In genomic region chr10:80599424-80599847, GRCh38 we compare ENCODE assay signal across 8 cellular contexts.
DNase-seq lines count a peak whose midpoint lies in the region; ATAC-seq and TF ChIP-seq lines count a peak whose summit lies in the region.

No MANE protein-coding gene starts in this region.

- no peaks in the 10 kb centered on the region for H4K20me1 ChIP-seq in BLaER1

- TF ChIP-seq POLR2A in gastrocnemius medialis (IDR thresholded peaks at IDR 0.05), result no peak

- peaks cover 80% of the 10 kb centered on the region for H3K36me3 ChIP-seq in BLaER1
- H3K36me3 ChIP-seq in gastrocnemius medialis, result no peaks in the 10 kb centered on the region

- H3K27me3 ChIP-seq in BLaER1 (no peaks in the 10 kb centered on the region), gastrocnemius medialis (no peaks in the 10 kb centered on the region)

- TF ChIP-seq CTCF in gastrocnemius medialis (IDR thresholded peaks at IDR 0.05 in 4 of 5, conservative IDR thresholded peaks at IDR 0.05 in 1 of 5), result peak in 1 of 5 experiments; percentile 28

- in situ Hi-C loops in gastrocnemius medialis (cut with MboI; ENCODE audit: low sequenced_read_pairs in 4 of 4), result no loop called here

- H3K9ac ChIP-seq in BLaER1, result no peak overlapping the region

- ATAC-seq in GM18517 (IDR thresholded peaks at IDR 0.05; ENCODE audit: unreplicated experiment) (peak; percentile 82), HG02852 (IDR thresholded peaks at IDR 0.05; ENCODE audit: unreplicated experiment) (peak; percentile 67), sciatic nerve (peak; percentile 39), gastrocnemius medialis (no peak)

- no peak overlapping the region for H3K4me3 ChIP-seq in BLaER1
- H3K4me3 ChIP-seq in gastrocnemius medialis, result no peak overlapping the region

- intact Hi-C loops in cardiac septum (cut with DNase I), result no loop called here
- intact Hi-C loops in sciatic nerve (cut with DNase I), result no loop called here
- intact Hi-C loops in gastrocnemius medialis (cut with DNase I; ENCODE audit: low total_unique reads), result no loop called here

- H3K9me3 ChIP-seq in BLaER1, result no peaks in the 10 kb centered on the region
- no peaks in the 10 kb centered on the region for H3K9me3 ChIP-seq in gastrocnemius medialis

- DNase-seq in NCI-H1694 (lab: John Stamatoyannopoulos, UW), result peak; percentile 4
- DNase-seq in activated T-cell treated with anti-CD3 and anti-CD28 coated beads, Interleukin-2, amount 50 U/mL, for 48 hours, result peak; percentile 41 to 59
- peak; percentile 81 for DNase-seq in cardiac septum (ENCODE audit: low spot score)
- no peak for DNase-seq in sciatic nerve (ENCODE audit: low spot score)
- no peak for DNase-seq in gastrocnemius medialis

- peak overlapping the region; percentile 65 for H3K27ac ChIP-seq in BLaER1
- no peak overlapping the region for H3K27ac ChIP-seq in gastrocnemius medialis

- H3K4me1 ChIP-seq in BLaER1, result peaks cover 55% of the 10 kb centered on the region
- H3K4me1 ChIP-seq in gastrocnemius medialis, result no peaks in the 10 kb centered on the region

- H3K4me2 ChIP-seq in BLaER1, result peak overlapping the region; percentile 66

Comparison
In these comparisons a context has a peak if more than half of its experiments do, and no peak if none do; other contexts are left out.
1. ATAC-seq: peak in GM18517 (single experiment), HG02852 (single experiment) and sciatic nerve (single experiment); none in gastrocnemius medialis (0 of 2).
2. DNase-seq: peak in NCI-H1694 (single experiment), activated T-cell treated with anti-CD3 and anti-CD28 coated beads, Interleukin-2, amount 50 U/mL, for 48 hours (2 of 2) and cardiac septum (single experiment); none in sciatic nerve (single experiment) and gastrocnemius medialis (0 of 2).